In genomic region chr4:86928400-86929255, GRCh38 we compare ENCODE assay signal across 10 cellular contexts. TPM values are rescaled to one million over a fixed set of nuclear protein-coding genes. Genes with fewer than 3 reads are reported as not detected.
DNase-seq lines count a peak whose midpoint lies in the region; ATAC-seq, FAIRE-seq and TF ChIP-seq lines count a peak whose summit lies in the region.
"Had no signal": no experiment of that assay in that cellular context is flagged by ENCODE, and none has a peak within 500 bp of the region (broad histone marks: within the 10 kb centered on the region; RNA-seq: fewer than 3 reads in every experiment).

No MANE protein-coding gene starts in this region.

- ATAC-seq in HG02885 (IDR thresholded peaks at IDR 0.05; ENCODE audit: poor library complexity, unreplicated experiment) (peak; percentile 57), HG03469 (IDR thresholded peaks at IDR 0.05; ENCODE audit: unreplicated experiment) (no peak)

- in situ Hi-C loops in transverse colon (cut with MboI; ENCODE audit: low pct_ligation_motif_present in 1 of 4, low pct_unique_long_range_greater_than_20kb in 1 of 4, low sequenced_read_pairs in 3 of 4), result loop anchor here in 3 of 4 donors (10.0 kb wide), 2 partner anchors 166 to 306 kb away; no protein-coding TSS in a partner anchor

- TF ChIP-seq POLR2A in GM12891 (IDR thresholded peaks at IDR 0.05; ENCODE audit: low read depth, low read length), result no peak
- TF ChIP-seq POLR2A in sigmoid colon (IDR thresholded peaks at IDR 0.05), result no peak
- no peak for TF ChIP-seq POLR2A in transverse colon (IDR thresholded peaks at IDR 0.05)

- H3K36me3 Mint-ChIP-seq in activated naive CD8-positive, alpha-beta T cell treated with anti-CD3 and anti-CD28 coated beads for 36 hours, result peaks cover 6% of the 10 kb centered on the region

- H3K4me3 ChIP-seq in sigmoid colon (no peak overlapping the region), transverse colon (no peak overlapping the region)
- H3K4me3 ChIP-seq: left ventricle myocardium inferior had no signal

- H3K27me3 ChIP-seq in sigmoid colon (no peaks in the 10 kb centered on the region), transverse colon (no peaks in the 10 kb centered on the region)

- H3K27ac ChIP-seq in sigmoid colon (peak overlapping the region; percentile 43 to 62 (median 50)), transverse colon (peak overlapping the region in 1 of 4 donors; percentile 61)
- H3K27ac ChIP-seq: left ventricle myocardium inferior had no signal

- 84 to 88% methylated on average over 10 of the region's 10 CpGs for WGBS in sigmoid colon, 2 donors
- 85 to 91% methylated on average over 7 to 10 of the region's 10 CpGs for WGBS in transverse colon (ENCODE audit: low coverage in 1 of 2), 2 donors

- FAIRE-seq in GM12891 (lab: Jason Lieb, UNC), result peak; percentile 74

- no peaks in the 10 kb centered on the region for H3K9me3 Mint-ChIP-seq in activated naive CD8-positive, alpha-beta T cell treated with anti-CD3 and anti-CD28 coated beads for 36 hours

- H3K27me3 Mint-ChIP-seq in activated naive CD8-positive, alpha-beta T cell treated with anti-CD3 and anti-CD28 coated beads for 36 hours, result no peaks in the 10 kb centered on the region

- H3K27ac Mint-ChIP-seq in activated naive CD8-positive, alpha-beta T cell treated with anti-CD3 and anti-CD28 coated beads for 36 hours, result peak overlapping the region; percentile 83

- peaks cover 0 to 15% (median 3%) of the 10 kb centered on the region in 4 donors for H3K4me1 ChIP-seq in sigmoid colon
- peaks cover 2 to 10% (median 2%) of the 10 kb centered on the region in 4 donors for H3K4me1 ChIP-seq in transverse colon

- TF ChIP-seq CTCF in sigmoid colon (IDR thresholded peaks at IDR 0.05) (no peak), transverse colon (IDR thresholded peaks at IDR 0.05) (no peak)

- H3K4me1 Mint-ChIP-seq in activated naive CD8-positive, alpha-beta T cell treated with anti-CD3 and anti-CD28 coated beads for 36 hours, result peaks cover 22% of the 10 kb centered on the region

- H3K36me3 ChIP-seq in sigmoid colon (peaks cover 0 to 30% (median 3%) of the 10 kb centered on the region in 4 donors), transverse colon (no peaks in the 10 kb centered on the region)

- no peaks in the 10 kb centered on the region for H3K9me3 ChIP-seq in sigmoid colon
- no peaks in the 10 kb centered on the region for H3K9me3 ChIP-seq in transverse colon
- H3K9me3 ChIP-seq: left ventricle myocardium inferior, SK-N-SH had no signal

- intact Hi-C loops in sigmoid colon (cut with DNase I) (no loop called here), transverse colon (cut with DNase I; ENCODE audit: low total_unique reads) (no loop called here)

- TF ChIP-seq EP300 in sigmoid colon (IDR thresholded peaks at IDR 0.05) (no peak), transverse colon (IDR thresholded peaks at IDR 0.05; ENCODE audit: low read depth) (no peak)

- DNase-seq in GM12891 (ENCODE audit: insufficient read length, low spot score) (no peak), sigmoid colon (no peak), transverse colon (no peak), GM19238 (ENCODE audit: insufficient read length, low spot score) (no peak), putamen (ENCODE audit: low spot score) (no peak)
- no peak for DNase-seq in activated naive CD8-positive, alpha-beta T cell treated with anti-CD3 and anti-CD28 coated beads for 36 hours
- DNase-seq: left ventricle myocardium inferior, SK-N-SH had no signal

- H3K4me3 Mint-ChIP-seq in activated naive CD8-positive, alpha-beta T cell treated with anti-CD3 and anti-CD28 coated beads for 36 hours, result no peak overlapping the region

TF ChIP-seq in GM12891, 5 proteins besides CTCF, POLR2A, EP300 and RAD21:
- TF ChIP-seq POLR2AphosphoS5 (IDR thresholded peaks at IDR 0.05; ENCODE audit: low read depth, low read length) (no peak), PAX5 (IDR thresholded peaks at IDR 0.05; ENCODE audit: insufficient read depth, low read length, severe bottlenecking) (no peak), POU2F2 (IDR thresholded peaks at IDR 0.05; ENCODE audit: low read depth, low read length) (no peak), SPI1 (IDR thresholded peaks at IDR 0.05; ENCODE audit: low read depth, low read length) (peak; percentile 84), TAF1 (IDR thresholded peaks at IDR 0.05; ENCODE audit: low read depth, low read length) (no peak)

RNA-seq across cellular contexts. Expression of gene AFF1, which starts 6.2 kb away (rescaled TPM):
- polyA plus RNA-seq in GM12891 (2012; ENCODE audit: low read depth, missing spikeins), result 17.2 TPM
- total RNA-seq in activated naive CD8-positive, alpha-beta T cell treated with anti-CD3 and anti-CD28 coated beads for 36 hours, result 10 to 100 TPM; 28.7 to 31.5 TPM
- 100 to 1,000 TPM in 1 of 4 donors, 10 to 100 TPM in 3; 61.7 to 100 (median 85.4) TPM for total RNA-seq in sigmoid colon
- 10 to 100 TPM in 2 of 3 donors, 1 to 10 TPM in 1; 7.2 to 16.6 (median 10.9) TPM for polyA plus RNA-seq in sigmoid colon
- total RNA-seq in transverse colon, result 100 to 1,000 TPM in 1 of 4 donors, 10 to 100 TPM in 3; 77.1 to 151 (median 97.0) TPM

RNA-seq across cellular contexts. Expression of gene C4orf36, which starts 36.4 kb away (rescaled TPM):
- not detected for polyA plus RNA-seq in GM12891 (2012; ENCODE audit: low read depth, missing spikeins)
- not detected for total RNA-seq in activated naive CD8-positive, alpha-beta T cell treated with anti-CD3 and anti-CD28 coated beads for 36 hours
- total RNA-seq in sigmoid colon, result under 1 TPM in 1 of 4 donors, not detected in 3; 0.99 TPM
- 1 to 10 TPM in 1 of 3 donors, under 1 TPM in 1, not detected in 1; 0.35 to 2.1 TPM for polyA plus RNA-seq in sigmoid colon
- total RNA-seq in transverse colon, result under 1 TPM in 2 of 4 donors, not detected in 2; 0.27 to 0.32 TPM
